In the genomic region with DNA sequence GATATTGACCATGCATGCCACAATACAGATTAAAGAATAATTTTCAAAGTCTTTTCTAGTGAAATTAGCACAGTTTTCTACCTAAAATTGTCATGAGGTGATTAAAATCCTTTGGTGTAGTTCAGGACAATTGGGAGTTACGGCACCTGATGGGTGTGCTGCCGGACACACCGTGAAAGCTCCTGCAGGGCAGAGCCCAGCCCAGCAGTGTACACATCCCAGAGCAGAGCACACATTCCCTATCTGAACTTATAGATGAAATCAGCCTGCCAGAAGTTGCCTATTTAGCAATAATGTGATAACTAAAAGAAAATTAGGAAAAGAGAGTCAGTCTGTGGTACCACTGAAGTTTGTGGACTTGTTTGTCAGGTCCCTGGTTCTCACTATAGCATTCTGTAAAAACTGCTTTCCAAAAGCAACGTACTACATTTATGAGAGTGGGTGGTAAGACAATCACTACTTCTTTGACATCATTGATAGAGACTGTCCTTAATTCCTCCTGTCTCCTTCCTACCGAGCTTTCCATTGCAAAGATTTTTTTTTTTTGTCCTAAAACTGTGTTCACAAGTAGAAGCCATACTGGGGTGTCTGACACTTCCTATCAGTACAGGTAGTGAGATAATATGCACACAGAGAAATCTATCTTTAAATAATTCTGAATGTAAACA, we compare ENCODE assay signal across 15 cellular contexts. TPM values are rescaled to one million over a fixed set of nuclear protein-coding genes. Genes with fewer than 3 reads are reported as not detected.
A peak's percentile ranks its signal among the peaks of the same experiment; 100 is the strongest.
DNase-seq lines count a peak whose midpoint lies in the region; ATAC-seq, FAIRE-seq and TF ChIP-seq lines count a peak whose summit lies in the region.
"Had no signal": no experiment of that assay in that cellular context is flagged by ENCODE, and none has a peak within 500 bp of the region (broad histone marks: within the 10 kb centered on the region; RNA-seq: fewer than 3 reads in every experiment).

No MANE protein-coding gene starts in this region.

- H3K36me3 ChIP-seq in GM12878 (ENCODE audit: control insufficient read depth in 2 of 2, insufficient read depth in 2 of 2, low read length in 1 of 2) (no peaks in the 10 kb centered on the region; a peak in 1 of 4 replicates), pancreas (no peaks in the 10 kb centered on the region)
- H3K36me3 ChIP-seq: thyroid gland had no signal

- no peak for TF ChIP-seq EP300 in GM12878 (IDR thresholded peaks at IDR 0.05; ENCODE audit: borderline replicate concordance in 1 of 2, control insufficient read depth in 1 of 2, low read depth in 2 of 2, low read length in 2 of 2)

- no peaks in the 10 kb centered on the region for H3K9me3 ChIP-seq in GM12878 (replicated peaks; ENCODE audit: control insufficient read depth, insufficient read depth, low read length)
- H3K9me3 ChIP-seq in pancreas: no peaks in the 10 kb centered on the region
- H3K9me3 ChIP-seq: body of pancreas, thyroid gland had no signal

- TF ChIP-seq RAD21 in GM12878 (IDR thresholded peaks at IDR 0.05; ENCODE audit: insufficient read depth, low read depth, low read length): no peak

- in situ Hi-C loops in GM12878 (cut with MboI): no loop called here

- ATAC-seq in HG03175 (IDR thresholded peaks at IDR 0.05; ENCODE audit: unreplicated experiment): peak; percentile 0
- 0 out of 3 replicates have a peak, but pooled peaks have one; percentile 0 for ATAC-seq in GM12878
- ATAC-seq in pancreas: peak; percentile 15 to 42 (median 20)
- no peak for ATAC-seq in GM21360 (IDR thresholded peaks at IDR 0.05; ENCODE audit: unreplicated experiment)
- no peak for ATAC-seq in GM18861 (IDR thresholded peaks at IDR 0.05; ENCODE audit: unreplicated experiment)

- peaks cover 3% of the 10 kb centered on the region; the same call in 1 of the 2 replicates for H3K4me1 ChIP-seq in GM12878 (ENCODE audit: control insufficient read depth, insufficient read depth, low read length)
- peaks cover 5 to 17% (median 11%) of the 10 kb centered on the region in 3 donors for H3K4me1 ChIP-seq in pancreas
- H3K4me1 ChIP-seq: thyroid gland had no signal

- under 1% methylated on average over 5 of the region's 5 CpGs for WGBS in GM12878 (ENCODE audit: insufficient coverage, insufficient replicate concordance, low lambda C conversion rate, missing lambda C conversion rate)
- 45 to 52% methylated on average over 5 of the region's 5 CpGs for WGBS in pancreas, 2 donors

- peak overlapping the region; percentile 90 for H3K4me2 ChIP-seq in GM12878 (ENCODE audit: control insufficient read depth, insufficient read depth)

- H3K79me2 ChIP-seq in GM12878 (ENCODE audit: control insufficient read depth, insufficient read depth, low read length): peaks cover 99% of the 10 kb centered on the region

- H3K27me3 ChIP-seq in GM12878 (replicated peaks in 1 of 2; ENCODE audit: control insufficient read depth in 2 of 2, insufficient read depth in 2 of 2, low read length in 1 of 2) (no peaks in the 10 kb centered on the region), pancreas (no peaks in the 10 kb centered on the region)
- H3K27me3 ChIP-seq: body of pancreas, thyroid gland had no signal

- H3K4me3 ChIP-seq in GM12864 (ENCODE audit: low read depth, low read length) (peak overlapping the region; percentile 56), GM12878 (peak overlapping the region; percentile 90), pancreas (peak overlapping the region in 1 of 4 donors; percentile 17)
- H3K4me3 ChIP-seq: body of pancreas, thyroid gland had no signal

- no TSS peak for BruUV-seq in GM12878 (replicated peaks; lab: Mats Ljungman, UMichigan)

- TF ChIP-seq POLR2A in GM12878 (IDR thresholded peaks at IDR 0.05; ENCODE audit: low read depth, low read length): peak; percentile 23; the same call in 1 of the 2 replicates

- RAD21 ChIA-PET in GM12878 (lab: Charles Lee; ENCODE audit: unreplicated experiment): interaction anchor here (0.6 to 7.8 kb wide), 29 partner anchors 9 to 137 kb away, joined by 3 to 125 read pairs (median 6); a partner anchor contains a TSS

- POLR2A ChIA-PET in GM12878 (lab: Charles Lee): interaction anchor here (0.6 to 7.6 kb wide), 17 partner anchors 7 to 113 kb away, joined by 3 to 90 read pairs (median 8); no protein-coding TSS in a partner anchor

- FAIRE-seq in GM12878 (lab: Jason Lieb, UNC) (no peak), pancreas (lab: Jason Lieb, UNC) (no peak)

- H4K20me1 ChIP-seq in GM12878 (ENCODE audit: control insufficient read depth, insufficient read depth): no peaks in the 10 kb centered on the region

- no peak for TF ChIP-seq CTCF in GM12864 (IDR thresholded peaks at IDR 0.05; ENCODE audit: low read depth, low read length, missing control alignments)
- no peak for TF ChIP-seq CTCF in GM12878 (IDR thresholded peaks at IDR 0.05 in 2 of 3, conservative IDR thresholded peaks at IDR 0.05 in 1 of 3; ENCODE audit: control insufficient read depth in 2 of 3, extremely low read depth in 1 of 3, insufficient read depth in 1 of 3, low read depth in 3 of 3, low read length in 3 of 3)
- no peak for TF ChIP-seq CTCF in pancreas (IDR thresholded peaks at IDR 0.05)

- intact Hi-C loops in GM12878 (cut with micrococcal nuclease; ENCODE audit: unreplicated experiment): loop anchor here (1.0 to 5.0 kb wide), 4 partner anchors 27 to 113 kb away; no protein-coding TSS in a partner anchor
- intact Hi-C loops in pancreas (cut with DNase I): no loop called here

- H3K9ac ChIP-seq in GM12878 (ENCODE audit: control insufficient read depth, insufficient read depth, low read length): peak overlapping the region; percentile 99

- CTCF ChIA-PET in GM12878 (lab: Yijun Ruan, JAX): interaction anchor here (0.8 to 14.2 kb wide), 14 partner anchors 9 to 138 kb away, joined by 3 to 208 read pairs (median 5); a partner anchor contains a TSS

- no peak for DNase-seq in GM12864 (ENCODE audit: low read depth)
- DNase-seq in GM12878 (ENCODE audit: low read depth, low spot score): no peak
- DNase-seq in pancreas: no peak
- DNase-seq in COLO829 (ENCODE audit: low spot score): no peak
- DNase-seq in SHP77 treated with DMSO at 0.1 percent for 48 hours (lab: John Stamatoyannopoulos, UW): no peak
- DNase-seq: DND-41; NCI-H226; occipital lobe; SIG-M5; stimulated activated CD4-positive, alpha-beta T cell treated with anti-CD3 and anti-CD28 coated beads, Interleukin-4, amount 100 ng/mL, for 1 hour; thyroid gland had no signal

- peak overlapping the region; percentile 98 for H3K27ac ChIP-seq in GM12878 (ENCODE audit: control insufficient read depth, insufficient read depth)
- peak overlapping the region in 2 of 4 donors; percentile 50 to 60 for H3K27ac ChIP-seq in pancreas
- H3K27ac ChIP-seq: thyroid gland had no signal

- SMC1A ChIA-PET in GM12878 (lab: Charles Lee; ENCODE audit: uncharacterized antibody, unreplicated experiment): interaction anchor here (0.8 to 12.6 kb wide), 22 partner anchors 11 to 138 kb away, joined by 3 to 218 read pairs (median 10); a partner anchor contains a TSS

- H2AFZ ChIP-seq in GM12878 (ENCODE audit: control insufficient read depth, low read depth, low read length): no peak overlapping the region

TF ChIP-seq in GM12878, 131 proteins besides CTCF, POLR2A, EP300 and RAD21 (continues in another document):
- no peak for TF ChIP-seq IKZF2 (IDR thresholded peaks at IDR 0.05)
- TF ChIP-seq MXI1 (IDR thresholded peaks at IDR 0.05; ENCODE audit: low read depth, low read length): 0 out of 2 replicates have a peak, but pooled peaks have one; percentile 45
- TF ChIP-seq POLR2AphosphoS5 (IDR thresholded peaks at IDR 0.05; ENCODE audit: low read length): peak; percentile 59
- TF ChIP-seq MTA2 (IDR thresholded peaks at IDR 0.05; ENCODE audit: low read depth): no peak
- TF ChIP-seq, protein P1, sequence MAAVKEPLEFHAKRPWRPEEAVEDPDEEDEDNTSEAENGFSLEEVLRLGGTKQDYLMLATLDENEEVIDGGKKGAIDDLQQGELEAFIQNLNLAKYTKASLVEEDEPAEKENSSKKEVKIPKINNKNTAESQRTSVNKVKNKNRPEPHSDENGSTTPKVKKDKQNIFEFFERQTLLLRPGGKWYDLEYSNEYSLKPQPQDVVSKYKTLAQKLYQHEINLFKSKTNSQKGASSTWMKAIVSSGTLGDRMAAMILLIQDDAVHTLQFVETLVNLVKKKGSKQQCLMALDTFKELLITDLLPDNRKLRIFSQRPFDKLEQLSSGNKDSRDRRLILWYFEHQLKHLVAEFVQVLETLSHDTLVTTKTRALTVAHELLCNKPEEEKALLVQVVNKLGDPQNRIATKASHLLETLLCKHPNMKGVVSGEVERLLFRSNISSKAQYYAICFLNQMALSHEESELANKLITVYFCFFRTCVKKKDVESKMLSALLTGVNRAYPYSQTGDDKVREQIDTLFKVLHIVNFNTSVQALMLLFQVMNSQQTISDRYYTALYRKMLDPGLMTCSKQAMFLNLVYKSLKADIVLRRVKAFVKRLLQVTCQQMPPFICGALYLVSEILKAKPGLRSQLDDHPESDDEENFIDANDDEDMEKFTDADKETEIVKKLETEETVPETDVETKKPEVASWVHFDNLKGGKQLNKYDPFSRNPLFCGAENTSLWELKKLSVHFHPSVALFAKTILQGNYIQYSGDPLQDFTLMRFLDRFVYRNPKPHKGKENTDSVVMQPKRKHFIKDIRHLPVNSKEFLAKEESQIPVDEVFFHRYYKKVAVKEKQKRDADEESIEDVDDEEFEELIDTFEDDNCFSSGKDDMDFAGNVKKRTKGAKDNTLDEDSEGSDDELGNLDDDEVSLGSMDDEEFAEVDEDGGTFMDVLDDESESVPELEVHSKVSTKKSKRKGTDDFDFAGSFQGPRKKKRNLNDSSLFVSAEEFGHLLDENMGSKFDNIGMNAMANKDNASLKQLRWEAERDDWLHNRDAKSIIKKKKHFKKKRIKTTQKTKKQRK (IDR thresholded peaks at IDR 0.05; ENCODE audit: low read depth, low read length): no peak
- TF ChIP-seq BACH1 (IDR thresholded peaks at IDR 0.05; ENCODE audit: borderline replicate concordance): no peak

RNA-seq across cellular contexts. Expression of a gene that starts 3.4 kb away (rescaled TPM):
- total RNA-seq in GM12878 (2013; cell fraction: nucleolus; rRNA removed): 245 and 264 TPM in 2 replicates
- total RNA-seq in GM12878 (2014; rRNA removed): 73.6 and 74.4 TPM in 2 replicates
- 94.2 and 97.1 TPM in 2 replicates for total RNA-seq in GM12878 (2014; rRNA removed; fragmentation: Illumina TruSeq; extraction: Trizol)
- 63.7 and 64.9 TPM in 2 replicates for total RNA-seq in GM12878 (2021)
- polyA plus RNA-seq in GM12878 (2011; ENCODE audit: low read depth): 86.9 TPM
- 178 and 213 TPM in 2 replicates for polyA plus RNA-seq in GM12878 (2011; rRNA removed)
- 88.3 and 124 TPM in 2 replicates for polyA plus RNA-seq in GM12878 (2011; cell fraction: cytosol; rRNA removed)
- 57.7 and 73.8 TPM in 2 replicates for polyA plus RNA-seq in GM12878 (2011; cell fraction: nucleus; rRNA removed)
- 92.3 and 147 TPM in 2 replicates for polyA plus RNA-seq in GM12878 (2012)
- 71.4 and 99.2 TPM in 2 replicates for polyA plus RNA-seq in GM12878 (2014; fragmentation: Illumina TruSeq; extraction: Trizol)
- 10 to 100 TPM; 71.6 to 75.4 TPM for polyA plus RNA-seq in GM12878 (2014; fragmentation: Nextera tagmentation; extraction: Ambion mirVana)
- 51.2 and 55.1 TPM in 2 replicates for polyA plus RNA-seq in GM12878 (2014; rRNA removed)
- polyA plus RNA-seq in GM12878 (2016; fragmentation: Nextera tagmentation; extraction: Ambion mirVana): 10 to 100 TPM; 73.2 to 76.5 TPM
- 173 and 213 TPM in 2 replicates for polyA minus RNA-seq in GM12878 (2011; rRNA and poly(A)+ RNA removed)
- polyA minus RNA-seq in GM12878 (2011; cell fraction: cytosol; rRNA and poly(A)+ RNA removed): 103 TPM in 2 replicates
- 449 and 546 TPM in 2 replicates for polyA minus RNA-seq in GM12878 (2011; cell fraction: nucleus; rRNA and poly(A)+ RNA removed)
- total RNA-seq in pancreas: 1 to 10 TPM; 1.2 to 6.4 (median 4.1) TPM
- polyA plus RNA-seq in pancreas: under 1 TPM; 0.47 to 0.68 TPM

Comparison
In these comparisons a context has a peak if more than half of its experiments do, and no peak if none do; other contexts are left out.
1. ATAC-seq: peak in HG03175 (single experiment), GM12878 (single experiment) and pancreas (4 of 4); none in GM21360 (single experiment) and GM18861 (single experiment).
2. RNA of a gene that starts 3.4 kb away (total RNA-seq): 63.7 to 264 TPM in GM12878; 1.2 to 6.4 TPM in pancreas; every median in the first group is over 4 times any median in the second.